Comparison of ENCODE assay signal across 8 cellular contexts in the genomic region with DNA sequence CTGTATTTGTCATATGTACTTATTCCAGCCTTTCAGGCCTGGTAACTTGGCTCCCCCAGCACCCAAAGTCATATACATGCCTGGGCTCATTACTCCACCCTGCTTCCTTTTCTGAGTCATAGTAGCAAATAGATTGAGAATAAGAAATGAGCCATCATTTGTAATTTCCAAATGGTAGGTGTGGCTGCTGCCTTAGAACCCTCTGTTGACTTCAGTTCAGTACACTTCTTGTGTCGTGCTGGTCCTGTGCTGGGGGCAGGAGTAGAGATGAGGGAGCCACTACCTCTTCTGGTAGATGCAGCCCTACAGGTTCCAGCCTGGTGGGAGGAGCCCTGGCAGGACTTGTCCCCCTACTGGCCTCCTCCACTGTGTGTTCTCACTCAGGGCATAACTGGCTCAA. TPM values are rescaled to one million over a fixed set of nuclear protein-coding genes. Genes with fewer than 3 reads are reported as not detected.
DNase-seq lines count a peak whose midpoint lies in the region; ATAC-seq, FAIRE-seq and TF ChIP-seq lines count a peak whose summit lies in the region.
"Had no signal": no experiment of that assay in that cellular context is flagged by ENCODE, and none has a peak within 500 bp of the region (broad histone marks: within the 10 kb centered on the region; RNA-seq: fewer than 3 reads in every experiment).

No MANE protein-coding gene starts in this region.

- no peak overlapping the region for H3K9ac ChIP-seq in GM12878 (ENCODE audit: control insufficient read depth, insufficient read depth, low read length)

- H2AFZ ChIP-seq in GM12878 (ENCODE audit: control insufficient read depth, low read depth, low read length) = no peak overlapping the region

- WGBS in GM12878 (ENCODE audit: insufficient coverage, insufficient replicate concordance, low lambda C conversion rate, missing lambda C conversion rate) = 50% methylated on average over 1 of the region's 1 CpG

- no peak for TF ChIP-seq EP300 in GM12878 (IDR thresholded peaks at IDR 0.05; ENCODE audit: borderline replicate concordance in 1 of 2, control insufficient read depth in 1 of 2, low read depth in 2 of 2, low read length in 2 of 2)

- no peak overlapping the region for H3K4me2 ChIP-seq in GM12878 (ENCODE audit: control insufficient read depth, insufficient read depth)

- POLR2A ChIA-PET in GM12878 (lab: Charles Lee) = interaction anchor here (1.0 to 1.3 kb wide), 2 partner anchors 25 to 40 kb away, joined by 3 read pairs; a partner anchor contains a TSS

- no peaks in the 10 kb centered on the region for H3K27me3 ChIP-seq in GM12878 (replicated peaks in 1 of 2; ENCODE audit: control insufficient read depth in 2 of 2, insufficient read depth in 2 of 2, low read length in 1 of 2)
- H3K27me3 ChIP-seq: pancreas had no signal

- ATAC-seq in GM18868 (IDR thresholded peaks at IDR 0.05; ENCODE audit: unreplicated experiment) = peak; percentile 81
- peak; percentile 69 for ATAC-seq in HG03354 (IDR thresholded peaks at IDR 0.05; ENCODE audit: poor library complexity, severe bottlenecking, unreplicated experiment)
- ATAC-seq in GM12878 = peak; percentile 85
- no peak for ATAC-seq in HG03439 (IDR thresholded peaks at IDR 0.05; ENCODE audit: unreplicated experiment)

- intact Hi-C loops in GM12878 (cut with micrococcal nuclease; ENCODE audit: unreplicated experiment) = no loop called here

- no peak for TF ChIP-seq CTCF in GM12878 (IDR thresholded peaks at IDR 0.05 in 2 of 3, conservative IDR thresholded peaks at IDR 0.05 in 1 of 3; ENCODE audit: control insufficient read depth in 2 of 3, extremely low read depth in 1 of 3, insufficient read depth in 1 of 3, low read depth in 3 of 3, low read length in 3 of 3)

- H3K9me3 ChIP-seq in GM12878 (replicated peaks; ENCODE audit: control insufficient read depth, insufficient read depth, low read length) = no peaks in the 10 kb centered on the region
- H3K9me3 ChIP-seq: pancreas had no signal

- peaks cover 5% of the 10 kb centered on the region for H3K4me1 ChIP-seq in GM12878 (ENCODE audit: control insufficient read depth, insufficient read depth, low read length)
- H3K4me1 ChIP-seq: pancreas had no signal

- DNase-seq in GM12878 (ENCODE audit: low read depth, low spot score) = no peak
- peak; percentile 9 for DNase-seq in non-pigmented ciliary epithelial cell (ENCODE audit: low read depth)
- DNase-seq in NCI-H2227 treated with DMSO at 0.1 percent for 48 hours (lab: John Stamatoyannopoulos, UW) = no peak
- no peak for DNase-seq in ecto neural progenitor cell (ENCODE audit: low spot score)
- DNase-seq: pancreas had no signal

- SMC1A ChIA-PET in GM12878 (lab: Charles Lee; ENCODE audit: uncharacterized antibody, unreplicated experiment) = interaction anchor here (0.6 to 1.1 kb wide), 4 partner anchors 52 to 220 kb away, joined by 3 read pairs; no protein-coding TSS in a partner anchor

- no peaks in the 10 kb centered on the region for H4K20me1 ChIP-seq in GM12878 (ENCODE audit: control insufficient read depth, insufficient read depth)

- H3K4me3 ChIP-seq in GM12878 = no peak overlapping the region
- H3K4me3 ChIP-seq: pancreas had no signal

- H3K79me2 ChIP-seq in GM12878 (ENCODE audit: control insufficient read depth, insufficient read depth, low read length) = peaks cover 14% of the 10 kb centered on the region

- no peak for FAIRE-seq in GM12878 (lab: Jason Lieb, UNC)
- FAIRE-seq: pancreas had no signal

- no peak for TF ChIP-seq RAD21 in GM12878 (IDR thresholded peaks at IDR 0.05; ENCODE audit: insufficient read depth, low read depth, low read length)

- peak overlapping the region; percentile 27; the same call in 1 of the 2 replicates for H3K27ac ChIP-seq in GM12878 (ENCODE audit: control insufficient read depth, insufficient read depth)
- H3K27ac ChIP-seq: pancreas had no signal

- H3K36me3 ChIP-seq in GM12878 (ENCODE audit: control insufficient read depth in 2 of 2, insufficient read depth in 2 of 2, low read length in 1 of 2) = peaks cover 24 to 30% of the 10 kb centered on the region in 2 experiments

- BruUV-seq in GM12878 (replicated peaks; lab: Mats Ljungman, UMichigan) = no TSS peak

- peak; percentile 39; the same call in 1 of the 2 replicates for TF ChIP-seq POLR2A in GM12878 (IDR thresholded peaks at IDR 0.05; ENCODE audit: low read depth, low read length)

- in situ Hi-C loops in GM12878 (cut with MboI) = no loop called here

- RAD21 ChIA-PET in GM12878 (lab: Charles Lee; ENCODE audit: unreplicated experiment) = interaction anchor here (0.7 kb wide), 1 partner anchor 10 kb away, joined by 3 read pairs; no protein-coding TSS in a partner anchor

- CTCF ChIA-PET in GM12878 (lab: Yijun Ruan, JAX) = interaction anchor here (0.9 to 2.4 kb wide), 3 partner anchors 24 to 462 kb away, joined by 3 to 7 read pairs (median 3); no protein-coding TSS in a partner anchor

TF ChIP-seq in GM12878, 131 proteins besides CTCF, POLR2A, EP300 and RAD21 (continues in another document):
- TF ChIP-seq CREM (IDR thresholded peaks at IDR 0.05; ENCODE audit: low read depth) (0 out of 2 replicates have a peak, but pooled peaks have one; percentile 10), BRCA1 (IDR thresholded peaks at IDR 0.05; ENCODE audit: low read depth, low read length) (no peak)
- TF ChIP-seq, protein P1, sequence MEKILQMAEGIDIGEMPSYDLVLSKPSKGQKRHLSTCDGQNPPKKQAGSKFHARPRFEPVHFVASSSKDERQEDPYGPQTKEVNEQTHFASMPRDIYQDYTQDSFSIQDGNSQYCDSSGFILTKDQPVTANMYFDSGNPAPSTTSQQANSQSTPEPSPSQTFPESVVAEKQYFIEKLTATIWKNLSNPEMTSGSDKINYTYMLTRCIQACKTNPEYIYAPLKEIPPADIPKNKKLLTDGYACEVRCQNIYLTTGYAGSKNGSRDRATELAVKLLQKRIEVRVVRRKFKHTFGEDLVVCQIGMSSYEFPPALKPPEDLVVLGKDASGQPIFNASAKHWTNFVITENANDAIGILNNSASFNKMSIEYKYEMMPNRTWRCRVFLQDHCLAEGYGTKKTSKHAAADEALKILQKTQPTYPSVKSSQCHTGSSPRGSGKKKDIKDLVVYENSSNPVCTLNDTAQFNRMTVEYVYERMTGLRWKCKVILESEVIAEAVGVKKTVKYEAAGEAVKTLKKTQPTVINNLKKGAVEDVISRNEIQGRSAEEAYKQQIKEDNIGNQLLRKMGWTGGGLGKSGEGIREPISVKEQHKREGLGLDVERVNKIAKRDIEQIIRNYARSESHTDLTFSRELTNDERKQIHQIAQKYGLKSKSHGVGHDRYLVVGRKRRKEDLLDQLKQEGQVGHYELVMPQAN (conservative IDR thresholded peaks at IDR 0.05) = no peak

RNA-seq across cellular contexts. Expression of a gene that starts 11.1 kb away (rescaled TPM):
- total RNA-seq in GM12878 (2013; cell fraction: nucleolus; rRNA removed) = 150 and 162 TPM in 2 replicates
- total RNA-seq in GM12878 (2014; rRNA removed) = 102 and 109 TPM in 2 replicates
- total RNA-seq in GM12878 (2014; rRNA removed; fragmentation: Illumina TruSeq; extraction: Trizol) = 75.7 TPM in 2 replicates
- 95.1 and 95.6 TPM in 2 replicates for total RNA-seq in GM12878 (2021)
- polyA plus RNA-seq in GM12878 (2011; ENCODE audit: low read depth) = 46.2 TPM
- polyA plus RNA-seq in GM12878 (2011; rRNA removed) = 85.4 and 106 TPM in 2 replicates
- polyA plus RNA-seq in GM12878 (2011; cell fraction: cytosol; rRNA removed) = 81.7 and 107 TPM in 2 replicates
- polyA plus RNA-seq in GM12878 (2011; cell fraction: nucleus; rRNA removed) = 27.6 and 30.7 TPM in 2 replicates
- 61.7 and 69.7 TPM in 2 replicates for polyA plus RNA-seq in GM12878 (2012)
- polyA plus RNA-seq in GM12878 (2014; fragmentation: Illumina TruSeq; extraction: Trizol) = 74.4 and 83.9 TPM in 2 replicates
- polyA plus RNA-seq in GM12878 (2014; fragmentation: Nextera tagmentation; extraction: Ambion mirVana) = 10 to 100 TPM; 33.6 to 44.4 TPM
- polyA plus RNA-seq in GM12878 (2014; rRNA removed) = 62.0 and 63.9 TPM in 2 replicates
- polyA plus RNA-seq in GM12878 (2016; fragmentation: Nextera tagmentation; extraction: Ambion mirVana) = 10 to 100 TPM; 44.0 to 44.4 TPM
- polyA minus RNA-seq in GM12878 (2011; rRNA and poly(A)+ RNA removed) = 109 and 137 TPM in 2 replicates
- 43.7 and 54.0 TPM in 2 replicates for polyA minus RNA-seq in GM12878 (2011; cell fraction: cytosol; rRNA and poly(A)+ RNA removed)
- 14.7 and 19.8 TPM in 2 replicates for polyA minus RNA-seq in GM12878 (2011; cell fraction: nucleus; rRNA and poly(A)+ RNA removed)

RNA-seq across cellular contexts. Expression of a gene that starts 39.5 kb away (rescaled TPM):
- not detected in 2 replicates for total RNA-seq in GM12878 (2013; cell fraction: nucleolus; rRNA removed)
- total RNA-seq in GM12878 (2014; rRNA removed) = not detected in 2 replicates
- total RNA-seq in GM12878 (2014; rRNA removed; fragmentation: Illumina TruSeq; extraction: Trizol) = not detected in 2 replicates
- total RNA-seq in GM12878 (2021) = not detected in 2 replicates
- not detected for polyA plus RNA-seq in GM12878 (2011; ENCODE audit: low read depth)
- polyA plus RNA-seq in GM12878 (2011; rRNA removed) = not detected in 2 replicates
- polyA plus RNA-seq in GM12878 (2011; cell fraction: cytosol; rRNA removed) = not detected in 2 replicates
- not detected in 2 replicates for polyA plus RNA-seq in GM12878 (2011; cell fraction: nucleus; rRNA removed)
- polyA plus RNA-seq in GM12878 (2012) = not detected in 2 replicates
- not detected in 2 replicates for polyA plus RNA-seq in GM12878 (2014; fragmentation: Illumina TruSeq; extraction: Trizol)
- under 1 TPM in 1 of 2 experiments, not detected in 1; 0.03 TPM for polyA plus RNA-seq in GM12878 (2014; fragmentation: Nextera tagmentation; extraction: Ambion mirVana)
- not detected in 2 replicates for polyA plus RNA-seq in GM12878 (2014; rRNA removed)
- not detected for polyA plus RNA-seq in GM12878 (2016; fragmentation: Nextera tagmentation; extraction: Ambion mirVana)
- not detected in 2 replicates for polyA minus RNA-seq in GM12878 (2011; rRNA and poly(A)+ RNA removed)
- polyA minus RNA-seq in GM12878 (2011; cell fraction: cytosol; rRNA and poly(A)+ RNA removed) = not detected in 2 replicates
- polyA minus RNA-seq in GM12878 (2011; cell fraction: nucleus; rRNA and poly(A)+ RNA removed) = not detected in 2 replicates
- total RNA-seq: pancreas had no signal
- polyA plus RNA-seq: pancreas had no signal

RNA-seq across cellular contexts. Expression of a gene that starts 40.2 kb away (rescaled TPM):
- 69.3 and 77.6 TPM in 2 replicates for total RNA-seq in GM12878 (2013; cell fraction: nucleolus; rRNA removed)
- 91.1 and 104 TPM in 2 replicates for total RNA-seq in GM12878 (2014; rRNA removed)
- 78.8 and 80.3 TPM in 2 replicates for total RNA-seq in GM12878 (2014; rRNA removed; fragmentation: Illumina TruSeq; extraction: Trizol)
- 77.3 and 80.8 TPM in 2 replicates for total RNA-seq in GM12878 (2021)
- 37.5 TPM for polyA plus RNA-seq in GM12878 (2011; ENCODE audit: low read depth)
- polyA plus RNA-seq in GM12878 (2011; rRNA removed) = 36.7 and 42.3 TPM in 2 replicates
- polyA plus RNA-seq in GM12878 (2011; cell fraction: cytosol; rRNA removed) = 56.7 and 66.0 TPM in 2 replicates
- polyA plus RNA-seq in GM12878 (2011; cell fraction: nucleus; rRNA removed) = 16.1 and 18.3 TPM in 2 replicates
- polyA plus RNA-seq in GM12878 (2012) = 46.8 and 47.5 TPM in 2 replicates
- polyA plus RNA-seq in GM12878 (2014; fragmentation: Illumina TruSeq; extraction: Trizol) = 104 and 106 TPM in 2 replicates
- polyA plus RNA-seq in GM12878 (2014; fragmentation: Nextera tagmentation; extraction: Ambion mirVana) = 10 to 100 TPM; 13.5 to 21.4 TPM
- polyA plus RNA-seq in GM12878 (2014; rRNA removed) = 89.6 and 102 TPM in 2 replicates
- polyA plus RNA-seq in GM12878 (2016; fragmentation: Nextera tagmentation; extraction: Ambion mirVana) = 10 to 100 TPM; 55.7 to 59.8 TPM
- polyA minus RNA-seq in GM12878 (2011; rRNA and poly(A)+ RNA removed) = 32.8 and 41.3 TPM in 2 replicates
- 11.4 and 17.0 TPM in 2 replicates for polyA minus RNA-seq in GM12878 (2011; cell fraction: cytosol; rRNA and poly(A)+ RNA removed)
- 11.6 and 16.5 TPM in 2 replicates for polyA minus RNA-seq in GM12878 (2011; cell fraction: nucleus; rRNA and poly(A)+ RNA removed)
